In the genomic region with DNA sequence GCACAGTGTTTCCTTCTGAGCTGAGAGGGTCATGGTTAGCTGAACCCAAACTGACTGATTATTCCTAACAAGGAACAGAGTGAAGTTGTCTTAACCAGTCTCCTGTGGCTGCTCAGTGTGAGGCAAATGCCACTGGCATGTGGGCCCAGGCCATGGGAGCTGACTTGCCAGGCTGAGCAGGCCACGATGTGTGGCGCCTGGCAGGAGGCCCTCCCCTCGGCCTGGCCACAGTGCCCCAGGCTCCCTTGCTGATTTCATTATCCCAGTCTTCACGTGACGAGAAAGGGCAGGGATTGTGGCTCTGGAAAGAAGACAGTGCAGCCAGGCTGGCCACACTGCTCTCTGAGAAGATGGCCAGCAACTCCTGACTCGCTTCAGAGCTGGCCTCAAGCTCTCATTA, we compare ENCODE assay signal across 22 cellular contexts. TPM values are rescaled to one million over a fixed set of nuclear protein-coding genes. Genes with fewer than 3 reads are reported as not detected.
DNase-seq lines count a peak whose midpoint lies in the region; ATAC-seq and TF ChIP-seq lines count a peak whose summit lies in the region.
"Had no signal": no experiment of that assay in that cellular context is flagged by ENCODE, and none has a peak within 500 bp of the region (broad histone marks: within the 10 kb centered on the region; RNA-seq: fewer than 3 reads in every experiment).

No MANE protein-coding gene starts in this region.

- POLR2A ChIA-PET in activated CD8-positive, alpha-beta T cell treated with anti-CD3 and anti-CD28 coated beads for 36 hours (lab: Charles Lee): interaction anchor here (1.3 kb wide), 1 partner anchor 20 kb away, joined by 3 read pairs; no protein-coding TSS in a partner anchor

- CTCF ChIA-PET in activated CD8-positive, alpha-beta T cell treated with anti-CD3 and anti-CD28 coated beads for 36 hours (lab: Charles Lee): no interaction called here

- H3K4me3 ChIP-seq in foreskin fibroblast (ENCODE audit: low read depth in 1 of 2, low read length in 2 of 2): no peak overlapping the region
- H3K4me3 ChIP-seq: BLaER1 treated with 17β-estradiol and CSF1 and Interleukin-3, amounts not matched to agents 10 nM and 100 nM had no signal

- intact Hi-C loops in sciatic nerve (cut with DNase I): no loop called here
- intact Hi-C loops in activated CD8-positive, alpha-beta T cell treated with anti-CD3 and anti-CD28 coated beads for 36 hours (cut with micrococcal nuclease): no loop called here

- H3K27me3 Mint-ChIP-seq in chondrocyte (ENCODE audit: low read depth): peaks cover 6% of the 10 kb centered on the region
- H3K27me3 Mint-ChIP-seq in activated CD8-positive, alpha-beta T cell treated with anti-CD3 and anti-CD28 coated beads for 36 hours: peaks cover 3% of the 10 kb centered on the region

- no peaks in the 10 kb centered on the region for H3K4me1 Mint-ChIP-seq in chondrocyte (ENCODE audit: low read depth)
- no peaks in the 10 kb centered on the region for H3K4me1 Mint-ChIP-seq in activated CD8-positive, alpha-beta T cell treated with anti-CD3 and anti-CD28 coated beads for 36 hours (ENCODE audit: low read depth)

- H3K9me3 Mint-ChIP-seq in chondrocyte (ENCODE audit: low read depth): peaks cover 8% of the 10 kb centered on the region
- H3K9me3 Mint-ChIP-seq in activated CD8-positive, alpha-beta T cell treated with anti-CD3 and anti-CD28 coated beads for 36 hours: peaks cover 3% of the 10 kb centered on the region

- no peak overlapping the region for H3K4me3 Mint-ChIP-seq in chondrocyte (ENCODE audit: unreplicated experiment)
- H3K4me3 Mint-ChIP-seq in activated CD8-positive, alpha-beta T cell treated with anti-CD3 and anti-CD28 coated beads for 36 hours: no peak overlapping the region
- H3K4me3 Mint-ChIP-seq: CD8-positive, alpha-beta T cell had no signal

- DNase-seq in GM04504 (ENCODE audit: low read depth) (peak; percentile 6), chondrocyte (ENCODE audit: low spot score) (peak; percentile 43), myocyte (ENCODE audit: low read depth) (peak; percentile 59), sciatic nerve (ENCODE audit: low spot score) (no peak), foreskin fibroblast (no peak)
- no peak for DNase-seq in activated CD8-positive, alpha-beta T cell treated with anti-CD3 and anti-CD28 coated beads for 36 hours
- DNase-seq in activated naive CD4-positive, alpha-beta T cell (lab: John Stamatoyannopoulos, UW): no peak
- DNase-seq: Calu3; CD8-positive, alpha-beta T cell; EL; GOT3; KG1; NCI-H1417; NCI-H187 treated with DMSO at 0.1 percent for 48 hours; NCI-H226; NCI-H524; RPMI8226; SIG-M5 had no signal

- peak; percentile 10 for ATAC-seq in sciatic nerve
- ATAC-seq in HG03378 (IDR thresholded peaks at IDR 0.05; ENCODE audit: unreplicated experiment): no peak
- no peak for ATAC-seq in activated CD8-positive, alpha-beta T cell treated with anti-CD3 and anti-CD28 coated beads for 36 hours
- ATAC-seq: CD8-positive, alpha-beta T cell; HCT116; HepG2 had no signal

- TF ChIP-seq CTCF in chondrocyte (IDR thresholded peaks at IDR 0.05) (no peak), foreskin fibroblast (IDR thresholded peaks at IDR 0.05; ENCODE audit: low read depth, low read length) (no peak)
- no peak for TF ChIP-seq CTCF in activated CD8-positive, alpha-beta T cell treated with anti-CD3 and anti-CD28 coated beads for 36 hours (IDR thresholded peaks at IDR 0.05)

- peaks cover 6% of the 10 kb centered on the region for H3K36me3 Mint-ChIP-seq in chondrocyte (ENCODE audit: low read depth)
- no peaks in the 10 kb centered on the region for H3K36me3 Mint-ChIP-seq in activated CD8-positive, alpha-beta T cell treated with anti-CD3 and anti-CD28 coated beads for 36 hours (ENCODE audit: low read depth)
- H3K36me3 Mint-ChIP-seq: CD8-positive, alpha-beta T cell had no signal

- no peak overlapping the region for H3K27ac Mint-ChIP-seq in chondrocyte (ENCODE audit: unreplicated experiment)
- H3K27ac Mint-ChIP-seq in activated CD8-positive, alpha-beta T cell treated with anti-CD3 and anti-CD28 coated beads for 36 hours: no peak overlapping the region
- H3K27ac Mint-ChIP-seq: CD8-positive, alpha-beta T cell had no signal

RNA-seq across cellular contexts. Expression of a gene that starts 58.8 kb away (rescaled TPM):
- total RNA-seq in chondrocyte (0.46 to 1.0 TPM (median 0.82 TPM) in 3 replicates), myocyte (under 0.01 TPM in 1 of 2 replicates, not detected in the other), sciatic nerve (34.1 TPM)
- 0.05 TPM for polyA plus RNA-seq in myocyte (2012)
- total RNA-seq in activated CD8-positive, alpha-beta T cell treated with anti-CD3 and anti-CD28 coated beads for 36 hours: not detected
- total RNA-seq: Calu3; CD8-positive, alpha-beta T cell; HepG2 had no signal

Comparison
In these comparisons a context has a peak if more than half of its experiments do, and no peak if none do; other contexts are left out.
1. DNase-seq: peak in GM04504 (single experiment), chondrocyte (single experiment) and myocyte (single experiment); none in sciatic nerve (single experiment), foreskin fibroblast (0 of 2), activated CD8-positive, alpha-beta T cell treated with anti-CD3 and anti-CD28 coated beads for 36 hours (single experiment) and activated naive CD4-positive, alpha-beta T cell (0 of 4).
2. RNA of a gene that starts 58.8 kb away (total RNA-seq): 34.1 TPM in sciatic nerve (single experiment); 0.46 to 1.0 TPM in chondrocyte, not detected in activated CD8-positive, alpha-beta T cell treated with anti-CD3 and anti-CD28 coated beads for 36 hours and under 0.01 TPM in myocyte; every median in the first group is over 10 times any median in the second.